ENCODE assay signal across 10 cellular contexts in the genomic region with DNA sequence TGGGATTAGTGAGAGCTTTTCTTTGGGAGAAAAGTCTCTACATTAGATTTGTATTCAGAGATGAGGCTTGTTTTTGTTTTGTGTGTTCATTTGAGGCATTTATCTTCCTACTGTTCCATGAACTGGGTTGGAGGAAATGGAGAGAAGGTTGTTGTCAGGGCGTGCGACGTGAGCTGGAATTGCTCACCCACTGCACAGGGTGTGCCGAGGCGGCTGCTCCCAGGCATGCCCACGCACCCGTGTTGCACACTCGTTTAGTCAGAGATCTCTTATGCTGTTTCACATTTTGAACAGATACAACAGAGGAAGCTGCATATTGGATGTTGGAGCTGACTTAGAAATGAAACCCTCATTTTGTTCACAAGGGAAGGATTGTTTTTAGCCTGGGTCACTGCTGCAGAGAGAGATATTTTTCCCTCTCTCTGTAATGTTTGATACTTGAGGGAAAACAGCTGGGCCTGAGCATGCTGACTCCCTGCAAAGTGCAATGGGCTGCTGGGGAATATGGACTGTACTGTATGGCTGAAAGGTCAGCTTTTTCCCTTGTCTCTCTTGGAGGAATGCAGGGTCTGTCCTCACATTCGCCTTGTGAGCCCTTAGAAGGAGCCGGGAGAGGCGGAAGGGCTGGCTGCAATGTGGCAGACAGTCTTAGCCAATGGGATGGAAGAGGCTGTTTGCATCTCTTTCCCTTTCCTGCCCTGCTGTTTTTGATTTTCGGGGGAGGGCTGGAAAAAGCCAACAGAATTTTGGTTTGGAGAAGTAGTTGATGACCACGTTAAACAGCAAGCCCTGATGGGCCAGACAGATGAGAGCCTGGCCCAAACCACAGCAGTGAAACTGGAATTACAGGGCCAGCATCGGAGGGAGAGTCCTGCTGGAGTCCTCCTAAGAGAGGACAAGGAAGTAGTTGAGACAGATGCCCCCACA.
DNase-seq lines count a peak whose midpoint lies in the region; ATAC-seq and TF ChIP-seq lines count a peak whose summit lies in the region.
"Had no signal": no experiment of that assay in that cellular context is flagged by ENCODE, and none has a peak within 500 bp of the region (broad histone marks: within the 10 kb centered on the region; RNA-seq: fewer than 3 reads in every experiment).

No MANE protein-coding gene starts in this region.

- H3K79me2 ChIP-seq in GM23338 (replicated peaks; ENCODE audit: insufficient read depth) (peaks cover 8% of the 10 kb centered on the region), smooth muscle cell (ENCODE audit: low read depth) (peaks cover 16% of the 10 kb centered on the region)

- no peaks in the 10 kb centered on the region for H3K9me3 Mint-ChIP-seq in GM23338

- intact Hi-C loops in colonic mucosa (cut with DNase I) = no loop called here

- peaks cover 16% of the 10 kb centered on the region for H3K27me3 Mint-ChIP-seq in GM23338 (ENCODE audit: insufficient read depth, low read depth, poor library complexity)

- no peaks in the 10 kb centered on the region; the same call in 1 of the 2 replicates for H3K9me2 ChIP-seq in GM23338 (ENCODE audit: insufficient read depth)

- H3K4me1 ChIP-seq in GM23338 (ENCODE audit: insufficient read depth) = peaks cover 54% of the 10 kb centered on the region
- no peaks in the 10 kb centered on the region for H3K4me1 ChIP-seq in colonic mucosa
- peaks cover 12% of the 10 kb centered on the region for H3K4me1 ChIP-seq in smooth muscle cell (ENCODE audit: low read depth)

- H3K36me3 Mint-ChIP-seq in GM23338 (ENCODE audit: low read depth) = peaks cover 1% of the 10 kb centered on the region; the same call in 1 of the 3 replicates

- H4K20me1 ChIP-seq in GM23338 (replicated peaks; ENCODE audit: insufficient read depth) (no peaks in the 10 kb centered on the region), smooth muscle cell (ENCODE audit: low read depth) (no peaks in the 10 kb centered on the region)

- 75% methylated on average over 14 of the region's 14 CpGs for WGBS in smooth muscle cell (ENCODE audit: low lambda C conversion rate)

- no peak overlapping the region for H2AFZ ChIP-seq in GM23338
- no peak overlapping the region for H2AFZ ChIP-seq in smooth muscle cell (ENCODE audit: low read depth)

- H3K4me2 ChIP-seq in GM23338 (0 out of 2 replicates have a peak overlapping the region, but pooled peaks have one; percentile 26), smooth muscle cell (no peak overlapping the region)

- peak; percentile 36 for DNase-seq in GM23338 (ENCODE audit: low spot score)
- no peak for DNase-seq in colonic mucosa
- DNase-seq in smooth muscle cell (lab: John Stamatoyannopoulos, UW; ENCODE audit: unreplicated experiment) = no peak
- no peak for DNase-seq in NCI-H510A treated with DMSO at 0.1 percent for 48 hours (lab: John Stamatoyannopoulos, UW)
- no peak for DNase-seq in NCI-H1105 treated with DMSO at 0.1 percent for 48 hours (lab: John Stamatoyannopoulos, UW)
- DNase-seq: DMS 273 treated with DMSO at 0.1 percent for 48 hours; stimulated activated CD4-positive, alpha-beta T cell treated with anti-CD3 and anti-CD28 coated beads, Interleukin-4, amount 100 ng/mL, for 24 hours had no signal

- H3K9ac ChIP-seq in colonic mucosa (ENCODE audit: low read depth in 2 of 2, low read length in 2 of 2) (peak overlapping the region in 1 of 2 donors; percentile 16), smooth muscle cell (ENCODE audit: low read depth) (no peak overlapping the region)

- H3K4me3 Mint-ChIP-seq in GM23338 = no peak overlapping the region

- ATAC-seq in GM23338 (peak; percentile 72), GM18909 (IDR thresholded peaks at IDR 0.05; ENCODE audit: poor library complexity, unreplicated experiment) (no peak), GM19467 (IDR thresholded peaks at IDR 0.05; ENCODE audit: unreplicated experiment) (no peak)

- no peaks in the 10 kb centered on the region for H3K27me3 ChIP-seq in GM23338 (ENCODE audit: insufficient read depth)
- H3K27me3 ChIP-seq in colonic mucosa = no peaks in the 10 kb centered on the region
- no peaks in the 10 kb centered on the region for H3K27me3 ChIP-seq in layer of hippocampus (ENCODE audit: control insufficient read depth, insufficient read depth, low read length)
- H3K27me3 ChIP-seq in smooth muscle cell (ENCODE audit: low read depth) = no peaks in the 10 kb centered on the region

- H3K27ac ChIP-seq in GM23338 (ENCODE audit: low read depth) (peak overlapping the region; percentile 64), colonic mucosa (peak overlapping the region; percentile 66), layer of hippocampus (ENCODE audit: low read depth, low read length) (peak overlapping the region; percentile 79), smooth muscle cell (ENCODE audit: low read depth) (peak overlapping the region; percentile 26)

- no peak for TF ChIP-seq CTCF in GM23338 (conservative IDR thresholded peaks at IDR 0.05; ENCODE audit: low read depth in 2 of 2)
- TF ChIP-seq CTCF in colonic mucosa (IDR thresholded peaks at IDR 0.05) = no peak
- TF ChIP-seq CTCF in smooth muscle cell (IDR thresholded peaks at IDR 0.05; ENCODE audit: borderline replicate concordance, insufficient read depth, poor library complexity, severe bottlenecking) = no peak

- H3F3A ChIP-seq in GM23338 (replicated peaks; ENCODE audit: low read depth) = no peaks in the 10 kb centered on the region
- peaks cover 3% of the 10 kb centered on the region for H3F3A ChIP-seq in smooth muscle cell (ENCODE audit: low read depth)

- no peak overlapping the region for H3K4me3 ChIP-seq in GM23338
- no peak overlapping the region for H3K4me3 ChIP-seq in colonic mucosa
- H3K4me3 ChIP-seq in smooth muscle cell = no peak overlapping the region

- peak overlapping the region; percentile 87 for H3K27ac Mint-ChIP-seq in GM23338

- no peaks in the 10 kb centered on the region for H3K36me3 ChIP-seq in GM23338 (ENCODE audit: insufficient read depth)
- no peaks in the 10 kb centered on the region for H3K36me3 ChIP-seq in colonic mucosa
- H3K36me3 ChIP-seq in smooth muscle cell (ENCODE audit: low read depth) = no peaks in the 10 kb centered on the region

- peaks cover 63% of the 10 kb centered on the region for H3K4me1 Mint-ChIP-seq in GM23338

- H3K9me3 ChIP-seq in colonic mucosa = no peaks in the 10 kb centered on the region
- no peaks in the 10 kb centered on the region for H3K9me3 ChIP-seq in smooth muscle cell (replicated peaks; ENCODE audit: low read depth)

TF ChIP-seq in GM23338, 12 proteins besides CTCF, POLR2A, EP300 and RAD21:
- TF ChIP-seq ZNF114 (CRISPR knock-in tag; IDR thresholded peaks at IDR 0.05) = no peak
- TF ChIP-seq, protein P1, sequence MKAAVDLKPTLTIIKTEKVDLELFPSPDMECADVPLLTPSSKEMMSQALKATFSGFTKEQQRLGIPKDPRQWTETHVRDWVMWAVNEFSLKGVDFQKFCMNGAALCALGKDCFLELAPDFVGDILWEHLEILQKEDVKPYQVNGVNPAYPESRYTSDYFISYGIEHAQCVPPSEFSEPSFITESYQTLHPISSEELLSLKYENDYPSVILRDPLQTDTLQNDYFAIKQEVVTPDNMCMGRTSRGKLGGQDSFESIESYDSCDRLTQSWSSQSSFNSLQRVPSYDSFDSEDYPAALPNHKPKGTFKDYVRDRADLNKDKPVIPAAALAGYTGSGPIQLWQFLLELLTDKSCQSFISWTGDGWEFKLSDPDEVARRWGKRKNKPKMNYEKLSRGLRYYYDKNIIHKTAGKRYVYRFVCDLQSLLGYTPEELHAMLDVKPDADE (IDR thresholded peaks at IDR 0.05) = no peak
TF ChIP-seq in GM23338: peak in this region for 0.

Comparison
In these comparisons a context has a peak if more than half of its experiments do, and no peak if none do; other contexts are left out.
1. H3K27ac ChIP-seq: peak in every context shown above with its lines; median percentile 79 in layer of hippocampus; 66 in colonic mucosa; 64 in GM23338; 26 in smooth muscle cell.